Comparison of ENCODE assay signal across 17 cellular contexts in the genomic region with DNA sequence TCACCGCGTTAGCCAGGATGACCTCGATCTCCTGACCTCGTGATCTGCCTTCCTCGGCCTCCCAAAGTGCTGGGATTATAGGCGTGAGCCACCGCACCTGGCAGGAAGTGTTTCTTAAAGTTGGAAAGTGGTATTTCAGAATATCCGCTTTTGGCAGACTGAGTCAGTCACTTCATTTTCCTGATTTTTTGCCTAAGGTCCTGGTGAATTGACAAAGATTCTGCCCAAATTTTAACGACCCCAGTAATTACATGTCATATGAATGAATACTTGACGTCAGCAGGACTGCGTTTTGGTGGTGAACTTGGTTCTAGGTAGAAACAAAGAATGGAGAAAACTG. TPM values are rescaled to one million over a fixed set of nuclear protein-coding genes. Genes with fewer than 3 reads are reported as not detected.
DNase-seq lines count a peak whose midpoint lies in the region; ATAC-seq, FAIRE-seq and TF ChIP-seq lines count a peak whose summit lies in the region.
"Had no signal": no experiment of that assay in that cellular context is flagged by ENCODE, and none has a peak within 500 bp of the region (broad histone marks: within the 10 kb centered on the region; RNA-seq: fewer than 3 reads in every experiment).

No MANE protein-coding gene starts in this region.

- H3K36me3 Mint-ChIP-seq in CD14-positive monocyte (peaks cover 27 to 44% of the 10 kb centered on the region in 2 donors), astrocyte (ENCODE audit: low read depth, unreplicated experiment) (peaks cover 13% of the 10 kb centered on the region)
- H3K36me3 Mint-ChIP-seq in activated naive CD4-positive, alpha-beta T cell treated with anti-CD3 and anti-CD28 coated beads, Interleukin-2, amount 10 ng/mL, durations not matched to agents 7 days and 5 days: peaks cover 35% of the 10 kb centered on the region
- peaks cover 44% of the 10 kb centered on the region for H3K36me3 Mint-ChIP-seq in activated CD8-positive, alpha-beta T cell treated with anti-CD3 and anti-CD28 coated beads, Interleukin-2, amount 10 ng/mL, durations not matched to agents 7 days and 5 days (ENCODE audit: low read depth)

- H3K9me3 Mint-ChIP-seq in CD14-positive monocyte: peaks cover 0 to 2% (median 0%) of the 10 kb centered on the region in 7 donors
- peaks cover 3% of the 10 kb centered on the region for H3K9me3 Mint-ChIP-seq in astrocyte (ENCODE audit: unreplicated experiment)
- no peaks in the 10 kb centered on the region for H3K9me3 Mint-ChIP-seq in activated naive CD4-positive, alpha-beta T cell treated with anti-CD3 and anti-CD28 coated beads, Interleukin-2, amount 10 ng/mL, durations not matched to agents 7 days and 5 days
- no peaks in the 10 kb centered on the region for H3K9me3 Mint-ChIP-seq in activated CD8-positive, alpha-beta T cell treated with anti-CD3 and anti-CD28 coated beads, Interleukin-2, amount 10 ng/mL, durations not matched to agents 7 days and 5 days (ENCODE audit: insufficient read depth)
- H3K9me3 Mint-ChIP-seq: activated T-helper 2 cell treated with anti-CD3 and anti-CD28 coated beads, Interferon-gamma antibody, Interleukin-2, Interleukin-4, amounts not matched to agents 10 μg/mL and 5 μg/mL and 100 μg/mL, durations not matched to agents 14 hours and 24 hours and 36 hours; stimulated activated naive CD8-positive, alpha-beta T cell treated with anti-CD3 and anti-CD28 coated beads, Interleukin-15, Interleukin-2, amounts not matched to agents 100 ng/mL and 50 ng/mL, for 24 hours had no signal

- H3K36me3 ChIP-seq in astrocyte (ENCODE audit: insufficient read depth, low read length) (peaks cover 4% of the 10 kb centered on the region), prostate gland (no peaks in the 10 kb centered on the region)
- H3K36me3 ChIP-seq: uterus had no signal

- intact Hi-C loops in CD14-positive monocyte (cut with micrococcal nuclease) (loop anchor here (10.0 kb wide), 2 partner anchors 105 to 115 kb away; a partner anchor contains a TSS), prostate gland (cut with DNase I) (loop anchor here (5.0 kb wide), 1 partner anchor 107 kb away; a partner anchor contains a TSS)

- H4K20me1 ChIP-seq in astrocyte (ENCODE audit: insufficient read depth, low read length): no peaks in the 10 kb centered on the region

- H3K4me1 Mint-ChIP-seq in CD14-positive monocyte (peaks cover 35% of the 10 kb centered on the region), astrocyte (ENCODE audit: low read depth, unreplicated experiment) (peaks cover 8% of the 10 kb centered on the region)
- H3K4me1 Mint-ChIP-seq in activated naive CD4-positive, alpha-beta T cell treated with anti-CD3 and anti-CD28 coated beads, Interleukin-2, amount 10 ng/mL, durations not matched to agents 7 days and 5 days: peaks cover 22% of the 10 kb centered on the region
- peaks cover 25% of the 10 kb centered on the region for H3K4me1 Mint-ChIP-seq in activated CD8-positive, alpha-beta T cell treated with anti-CD3 and anti-CD28 coated beads, Interleukin-2, amount 10 ng/mL, durations not matched to agents 7 days and 5 days (ENCODE audit: low read depth)

- DNase-seq in CD14-positive monocyte (ENCODE audit: low spot score) (no peak), astrocyte (ENCODE audit: low read depth) (no peak), islet precursor cell (peak; percentile 12), prostate gland (ENCODE audit: low spot score) (no peak)
- no peak for DNase-seq in activated naive CD4-positive, alpha-beta T cell treated with anti-CD3 and anti-CD28 coated beads, Interleukin-2, amount 10 ng/mL, durations not matched to agents 7 days and 5 days
- no peak for DNase-seq in activated CD8-positive, alpha-beta T cell treated with anti-CD3 and anti-CD28 coated beads, Interleukin-2, amount 10 ng/mL, durations not matched to agents 7 days and 5 days
- DNase-seq: Caco-2, foreskin fibroblast, NCI-H187, SHP77 treated with DMSO at 0.1 percent for 48 hours, uterus had no signal

- H3K27me3 Mint-ChIP-seq in CD14-positive monocyte (ENCODE audit: low read depth in 3 of 3) (peaks cover 0 to 4% (median 2%) of the 10 kb centered on the region in 3 donors), astrocyte (ENCODE audit: low read depth, unreplicated experiment) (no peaks in the 10 kb centered on the region)
- H3K27me3 Mint-ChIP-seq in activated naive CD4-positive, alpha-beta T cell treated with anti-CD3 and anti-CD28 coated beads, Interleukin-2, amount 10 ng/mL, durations not matched to agents 7 days and 5 days: no peaks in the 10 kb centered on the region
- no peaks in the 10 kb centered on the region for H3K27me3 Mint-ChIP-seq in activated CD8-positive, alpha-beta T cell treated with anti-CD3 and anti-CD28 coated beads, Interleukin-2, amount 10 ng/mL, durations not matched to agents 7 days and 5 days (ENCODE audit: low read depth)
- H3K27me3 Mint-ChIP-seq: stimulated activated naive CD8-positive, alpha-beta T cell treated with anti-CD3 and anti-CD28 coated beads, Interleukin-15, Interleukin-2, amounts not matched to agents 100 ng/mL and 50 ng/mL, for 24 hours had no signal

- peaks cover 7% of the 10 kb centered on the region for H3K4me1 ChIP-seq in astrocyte (ENCODE audit: insufficient read depth, low read length)
- H3K4me1 ChIP-seq in prostate gland (replicated peaks): no peaks in the 10 kb centered on the region

- no peak for TF ChIP-seq CTCF in CD14-positive monocyte (IDR thresholded peaks at IDR 0.05)
- no peak for TF ChIP-seq CTCF in astrocyte (IDR thresholded peaks at IDR 0.05; ENCODE audit: insufficient read depth, low read depth, low read length)
- no peak for TF ChIP-seq CTCF in prostate gland (IDR thresholded peaks at IDR 0.05)

- no peaks in the 10 kb centered on the region for H3K9me3 ChIP-seq in astrocyte (ENCODE audit: insufficient read depth, low read depth, low read length)
- no peaks in the 10 kb centered on the region for H3K9me3 ChIP-seq in prostate gland
- H3K9me3 ChIP-seq: adrenal gland, Caco-2, uterus had no signal

- H2AFZ ChIP-seq in astrocyte (ENCODE audit: low read depth, low read length): no peak overlapping the region

- POLR2A ChIA-PET in activated CD8-positive, alpha-beta T cell treated with anti-CD3 and anti-CD28 coated beads, Interleukin-2, amount 10 ng/mL, durations not matched to agents 7 days and 5 days (lab: Charles Lee): no interaction called here

- no peak overlapping the region for H3K27ac ChIP-seq in astrocyte (ENCODE audit: low read depth, low read length)
- H3K27ac ChIP-seq in prostate gland: peak overlapping the region; percentile 22 to 66

- no peak for FAIRE-seq in astrocyte (lab: Jason Lieb, UNC)

- H3K9ac ChIP-seq in astrocyte (ENCODE audit: low read length): no peak overlapping the region

- H3K4me3 Mint-ChIP-seq in CD14-positive monocyte (peak overlapping the region in 1 of 2 donors; percentile 67), astrocyte (ENCODE audit: unreplicated experiment) (no peak overlapping the region)
- H3K4me3 Mint-ChIP-seq in activated naive CD4-positive, alpha-beta T cell treated with anti-CD3 and anti-CD28 coated beads, Interleukin-2, amount 10 ng/mL, durations not matched to agents 7 days and 5 days: no peak overlapping the region
- H3K4me3 Mint-ChIP-seq in activated CD8-positive, alpha-beta T cell treated with anti-CD3 and anti-CD28 coated beads, Interleukin-2, amount 10 ng/mL, durations not matched to agents 7 days and 5 days: no peak overlapping the region
- H3K4me3 Mint-ChIP-seq: stimulated activated naive CD8-positive, alpha-beta T cell treated with anti-CD3 and anti-CD28 coated beads, Interleukin-15, Interleukin-2, amounts not matched to agents 100 ng/mL and 50 ng/mL, for 24 hours had no signal

- H3K27me3 ChIP-seq in astrocyte (ENCODE audit: insufficient read depth, low read length): no peaks in the 10 kb centered on the region
- H3K27me3 ChIP-seq in prostate gland (replicated peaks; ENCODE audit: insufficient read depth): no peaks in the 10 kb centered on the region
- H3K27me3 ChIP-seq: adrenal gland, uterus had no signal

- H3K4me3 ChIP-seq in astrocyte (ENCODE audit: insufficient read depth, low read depth, low read length): no peak overlapping the region
- no peak overlapping the region for H3K4me3 ChIP-seq in prostate gland
- H3K4me3 ChIP-seq: adrenal gland, lung, uterus had no signal

- H3K27ac Mint-ChIP-seq in CD14-positive monocyte: peak overlapping the region in 5 of 7 donors; percentile 45 to 76 (median 76)
- H3K27ac Mint-ChIP-seq in astrocyte (ENCODE audit: unreplicated experiment): peak overlapping the region; percentile 62
- H3K27ac Mint-ChIP-seq in activated naive CD4-positive, alpha-beta T cell treated with anti-CD3 and anti-CD28 coated beads, Interleukin-2, amount 10 ng/mL, durations not matched to agents 7 days and 5 days: no peak overlapping the region
- no peak overlapping the region for H3K27ac Mint-ChIP-seq in activated CD8-positive, alpha-beta T cell treated with anti-CD3 and anti-CD28 coated beads, Interleukin-2, amount 10 ng/mL, durations not matched to agents 7 days and 5 days
- H3K27ac Mint-ChIP-seq: activated T-helper 2 cell treated with anti-CD3 and anti-CD28 coated beads, Interferon-gamma antibody, Interleukin-2, Interleukin-4, amounts not matched to agents 10 μg/mL and 5 μg/mL and 100 μg/mL, durations not matched to agents 14 hours and 24 hours and 36 hours; stimulated activated naive CD8-positive, alpha-beta T cell treated with anti-CD3 and anti-CD28 coated beads, Interleukin-15, Interleukin-2, amounts not matched to agents 100 ng/mL and 50 ng/mL, for 24 hours had no signal

- no peak for TF ChIP-seq POLR2A in prostate gland (IDR thresholded peaks at IDR 0.05)

- H3K4me2 ChIP-seq in astrocyte (ENCODE audit: low read length): no peak overlapping the region

- ATAC-seq in activated CD4-positive, CD25-positive, alpha-beta regulatory T cell treated with anti-CD3 and anti-CD28 coated beads, Interleukin-2, amount 50 U/mL, for 24 hours: no peak
- no peak for ATAC-seq in GM21786 (IDR thresholded peaks at IDR 0.05; ENCODE audit: unreplicated experiment)
- no peak for ATAC-seq in activated CD8-positive, alpha-beta T cell treated with anti-CD3 and anti-CD28 coated beads, Interleukin-2, amount 10 ng/mL, durations not matched to agents 7 days and 5 days

- 76% methylated on average over 11 of the region's 11 CpGs for WGBS in prostate gland

- CTCF ChIA-PET in activated naive CD4-positive, alpha-beta T cell treated with anti-CD3 and anti-CD28 coated beads, Interleukin-2, amount 10 ng/mL, durations not matched to agents 7 days and 5 days (lab: Charles Lee): no interaction called here
- CTCF ChIA-PET in activated CD8-positive, alpha-beta T cell treated with anti-CD3 and anti-CD28 coated beads, Interleukin-2, amount 10 ng/mL, durations not matched to agents 7 days and 5 days (lab: Charles Lee): no interaction called here

- peaks cover 13% of the 10 kb centered on the region for H3K79me2 ChIP-seq in astrocyte (ENCODE audit: insufficient read depth, low read length)

RNA-seq across cellular contexts. Expression of a gene that starts 4.5 kb away (rescaled TPM):
- polyA plus RNA-seq in CD14-positive monocyte: 1 to 10 TPM in 1 of 2 donors, under 1 TPM in 1; 0.87 to 1.9 TPM
- total RNA-seq in astrocyte: 3.6 and 6.0 TPM in 2 replicates
- total RNA-seq in prostate gland: 10 to 100 TPM in 1 of 2 donors, 1 to 10 TPM in 1; 9.1 to 12.8 TPM
- 10 to 100 TPM; 77.2 to 85.3 TPM for total RNA-seq in activated CD8-positive, alpha-beta T cell treated with anti-CD3 and anti-CD28 coated beads, Interleukin-2, amount 10 ng/mL, durations not matched to agents 7 days and 5 days

RNA-seq across cellular contexts. Expression of a gene that starts 41.4 kb away (rescaled TPM):
- polyA plus RNA-seq in CD14-positive monocyte: 10 to 100 TPM; 64.0 to 88.5 TPM
- 46.8 and 53.6 TPM in 2 replicates for total RNA-seq in astrocyte
- 100 to 1,000 TPM; 120 to 156 TPM for total RNA-seq in prostate gland
- total RNA-seq in activated CD8-positive, alpha-beta T cell treated with anti-CD3 and anti-CD28 coated beads, Interleukin-2, amount 10 ng/mL, durations not matched to agents 7 days and 5 days: 10 to 100 TPM; 40.9 to 41.3 TPM

Comparison
In these comparisons a context has a peak if more than half of its experiments do, and no peak if none do; other contexts are left out.
1. H3K27ac Mint-ChIP-seq: peak in CD14-positive monocyte (5 of 7) and astrocyte (single experiment); none in activated naive CD4-positive, alpha-beta T cell treated with anti-CD3 and anti-CD28 coated beads, Interleukin-2, amount 10 ng/mL, durations not matched to agents 7 days and 5 days (single experiment) and activated CD8-positive, alpha-beta T cell treated with anti-CD3 and anti-CD28 coated beads, Interleukin-2, amount 10 ng/mL, durations not matched to agents 7 days and 5 days (single experiment).
2. RNA of a gene that starts 4.5 kb away (total RNA-seq): 77.2 to 85.3 TPM in activated CD8-positive, alpha-beta T cell treated with anti-CD3 and anti-CD28 coated beads, Interleukin-2, amount 10 ng/mL, durations not matched to agents 7 days and 5 days; 9.1 to 12.8 TPM in prostate gland and 3.6 to 6.0 TPM in astrocyte; every median in the first group is over 4 times any median in the second.